ENCODE assay signal across 9 cellular contexts in the genomic region with DNA sequence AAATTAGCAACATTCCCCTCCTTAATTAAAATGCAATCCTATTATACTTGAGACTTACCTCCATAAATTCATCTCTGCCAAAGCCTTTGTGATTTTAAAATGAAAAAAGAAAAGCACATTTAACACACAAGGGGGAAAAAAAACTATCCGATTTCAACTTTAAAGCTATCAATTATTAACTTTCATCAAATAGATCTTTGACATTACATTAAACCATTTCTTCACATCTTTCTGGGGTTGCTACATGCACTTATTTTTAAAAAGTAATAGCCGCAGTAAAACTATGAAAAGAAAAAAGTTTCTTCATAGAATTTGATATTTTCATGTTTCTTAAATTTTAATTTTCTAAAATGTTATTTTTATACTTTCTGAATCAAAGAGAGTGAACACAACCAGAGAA.
"Had no signal": no experiment of that assay in that cellular context is flagged by ENCODE, and none has a peak within 500 bp of the region (broad histone marks: within the 10 kb centered on the region; RNA-seq: fewer than 3 reads in every experiment).

No MANE protein-coding gene starts in this region.

- H3K27ac ChIP-seq: KMS-11 had no signal

- DNase-seq: H9, HCEC 1CT, HFFc6, KBM-7 had no signal

- H2AFZ ChIP-seq: GM23338 had no signal

- ATAC-seq: GM23338 had no signal

- H3K9ac ChIP-seq: KMS-11 had no signal

- H3K4me2 ChIP-seq: GM23338, KMS-11 had no signal

- H3K4me3 ChIP-seq: GM23338 had no signal

- FAIRE-seq: H1, H54, HTR-8/SVneo had no signal
